ENCODE assay signal across 10 cellular contexts in genomic region chr10:117342638-117343037, GRCh38. TPM values are rescaled to one million over a fixed set of nuclear protein-coding genes. Genes with fewer than 3 reads are reported as not detected.
DNase-seq lines count a peak whose midpoint lies in the region; ATAC-seq, FAIRE-seq and TF ChIP-seq lines count a peak whose summit lies in the region.
"Had no signal": no experiment of that assay in that cellular context is flagged by ENCODE, and none has a peak within 500 bp of the region (broad histone marks: within the 10 kb centered on the region; RNA-seq: fewer than 3 reads in every experiment).

No MANE protein-coding gene starts in this region.

- ATAC-seq in GM21619 (IDR thresholded peaks at IDR 0.05; ENCODE audit: unreplicated experiment), result peak; percentile 3

- TF ChIP-seq CTCF in AG10803 (conservative IDR thresholded peaks at IDR 0.05; ENCODE audit: low read length) (no peak), fibroblast of the aortic adventitia (IDR thresholded peaks at IDR 0.05; ENCODE audit: insufficient read depth, low read length) (no peak)

- DNase-seq in AG10803 (ENCODE audit: low read depth) (peak; percentile 66), RCC 7860 (ENCODE audit: low spot score) (peak; percentile 75), fibroblast of the aortic adventitia (ENCODE audit: low read depth) (peak; percentile 94), HT-29 (ENCODE audit: low spot score) (no peak), NCI-H524 (lab: John Stamatoyannopoulos, UW) (no peak), NCI-H345 (lab: John Stamatoyannopoulos, UW) (no peak)
- DNase-seq in stimulated activated CD4-positive, alpha-beta T cell treated with anti-CD3 and anti-CD28 coated beads, Interleukin-15, amount 100 ng/mL, for 24 hours, result no peak
- DNase-seq: activated CD4-positive, alpha-beta T cell treated with anti-CD3 and anti-CD28 coated beads for 1 hour; left lung had no signal

- H3K4me3 ChIP-seq in AG10803 (ENCODE audit: low read length) (no peak overlapping the region), fibroblast of the aortic adventitia (ENCODE audit: low read depth, low read length) (no peak overlapping the region)
- H3K4me3 ChIP-seq: left lung had no signal

- FAIRE-seq in RCC 7860 (lab: Jason Lieb, UNC), result peak; percentile 70

RNA-seq across cellular contexts. Expression of gene PDZD8, which starts 32.6 kb away (rescaled TPM):
- 24.2 and 42.2 TPM in 2 replicates for total RNA-seq in fibroblast of the aortic adventitia (ENCODE audit: low replicate concordance)
- total RNA-seq in HT-29 (2014; rRNA removed; shearing (Covaris generic)), result 31.0 and 31.1 TPM in 2 replicates

Comparison
In these comparisons a context has a peak if more than half of its experiments do, and no peak if none do; other contexts are left out.
1. DNase-seq: peak in AG10803 (single experiment), RCC 7860 (single experiment) and fibroblast of the aortic adventitia (single experiment); none in HT-29 (single experiment), NCI-H524 (0 of 2), NCI-H345 (single experiment) and stimulated activated CD4-positive, alpha-beta T cell treated with anti-CD3 and anti-CD28 coated beads, Interleukin-15, amount 100 ng/mL, for 24 hours (single experiment).